2 cellular contexts compared by ENCODE assay signal in the genomic region with DNA sequence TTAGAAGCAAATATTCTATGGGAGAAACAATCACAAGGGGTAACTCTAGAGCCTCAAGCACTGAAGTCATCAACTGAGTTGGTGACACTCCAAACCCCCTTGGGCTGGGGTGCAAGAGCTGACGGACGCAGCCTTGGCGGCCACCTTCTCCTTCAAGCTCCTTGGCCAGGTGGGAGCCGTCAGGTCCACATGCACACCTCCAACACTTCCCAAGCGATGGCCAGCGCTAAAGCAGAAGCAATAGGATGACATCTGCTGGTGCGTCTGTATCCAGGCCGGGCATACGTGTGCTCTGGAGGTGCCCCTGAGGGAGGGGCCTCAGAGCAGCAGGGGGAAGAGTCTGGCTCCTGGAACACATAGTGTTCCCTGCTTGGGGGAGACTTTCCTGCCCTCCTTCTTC.
A peak's percentile ranks its signal among the peaks of the same experiment; 100 is the strongest.
TF ChIP-seq lines count a peak whose summit lies in the region.

No MANE protein-coding gene starts in this region.

TF ChIP-seq in WTC11, 78 proteins besides CTCF, POLR2A, EP300 and RAD21:
- no peak for TF ChIP-seq NR2C2 (CRISPR knock-in tag; IDR thresholded peaks at IDR 0.05)
- TF ChIP-seq TEAD1 (CRISPR knock-in tag; IDR thresholded peaks at IDR 0.05): no peak
- no peak for TF ChIP-seq ZNF219 (CRISPR knock-in tag; IDR thresholded peaks at IDR 0.05; ENCODE audit: borderline replicate concordance)
- no peak for TF ChIP-seq SMAD3 (CRISPR knock-in tag; IDR thresholded peaks at IDR 0.05; ENCODE audit: borderline replicate concordance)
- TF ChIP-seq, protein P1, sequence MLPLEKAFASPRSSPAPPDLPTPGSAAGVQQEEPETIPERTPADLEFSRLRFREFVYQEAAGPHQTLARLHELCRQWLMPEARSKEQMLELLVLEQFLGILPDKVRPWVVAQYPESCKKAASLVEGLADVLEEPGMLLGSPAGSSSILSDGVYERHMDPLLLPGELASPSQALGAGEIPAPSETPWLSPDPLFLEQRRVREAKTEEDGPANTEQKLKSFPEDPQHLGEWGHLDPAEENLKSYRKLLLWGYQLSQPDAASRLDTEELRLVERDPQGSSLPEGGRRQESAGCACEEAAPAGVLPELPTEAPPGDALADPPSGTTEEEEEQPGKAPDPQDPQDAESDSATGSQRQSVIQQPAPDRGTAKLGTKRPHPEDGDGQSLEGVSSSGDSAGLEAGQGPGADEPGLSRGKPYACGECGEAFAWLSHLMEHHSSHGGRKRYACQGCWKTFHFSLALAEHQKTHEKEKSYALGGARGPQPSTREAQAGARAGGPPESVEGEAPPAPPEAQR (CRISPR knock-in tag; IDR thresholded peaks at IDR 0.05): no peak
- no peak for TF ChIP-seq ETV6 (CRISPR knock-in tag; IDR thresholded peaks at IDR 0.05)
- TF ChIP-seq KAT7 (CRISPR knock-in tag; IDR thresholded peaks at IDR 0.05; ENCODE audit: borderline replicate concordance): no peak
- TF ChIP-seq ZNF281 (CRISPR knock-in tag; IDR thresholded peaks at IDR 0.05): no peak
- no peak for TF ChIP-seq HMGA2 (CRISPR knock-in tag; IDR thresholded peaks at IDR 0.05)
- TF ChIP-seq JUN (CRISPR knock-in tag; IDR thresholded peaks at IDR 0.05): no peak
- TF ChIP-seq SOX15 (CRISPR knock-in tag; IDR thresholded peaks at IDR 0.05): no peak
- TF ChIP-seq CDX4 (CRISPR knock-in tag; IDR thresholded peaks at IDR 0.05; ENCODE audit: borderline replicate concordance): no peak
- no peak for TF ChIP-seq FOXK1 (CRISPR knock-in tag; IDR thresholded peaks at IDR 0.05)

TF ChIP-seq in HepG2, 621 proteins besides CTCF, POLR2A, EP300 and RAD21:
- TF ChIP-seq HMGXB4 (CRISPR knock-in tag; IDR thresholded peaks at IDR 0.05; ENCODE audit: borderline replicate concordance in 1 of 2, low read depth in 1 of 2) (peak in 1 of 2 experiments; percentile 29; a peak in 1 of 4 replicates), STAG1 (CRISPR knock-in tag; IDR thresholded peaks at IDR 0.05) (peak; percentile 61), ZNF768 (CRISPR knock-in tag; IDR thresholded peaks at IDR 0.05) (0 out of 2 replicates have a peak, but pooled peaks have one; percentile 29), ETV5 (CRISPR knock-in tag; IDR thresholded peaks at IDR 0.05; ENCODE audit: borderline replicate concordance) (no peak), ZHX1 (CRISPR knock-in tag; IDR thresholded peaks at IDR 0.05; ENCODE audit: low read depth) (no peak), KAT8 (CRISPR knock-in tag; IDR thresholded peaks at IDR 0.05) (0 out of 2 replicates have a peak, but pooled peaks have one; percentile 6), ZNF687 (CRISPR knock-in tag; IDR thresholded peaks at IDR 0.05) (peak; percentile 37; the same call in 1 of the 2 replicates), ZNF142 (CRISPR knock-in tag; IDR thresholded peaks at IDR 0.05) (no peak), ZNF720 (CRISPR knock-in tag; IDR thresholded peaks at IDR 0.05) (no peak), KDM2A (CRISPR knock-in tag; IDR thresholded peaks at IDR 0.05; ENCODE audit: borderline replicate concordance, low read depth) (0 out of 2 replicates have a peak, but pooled peaks have one; percentile 26), SAP130 (CRISPR knock-in tag; IDR thresholded peaks at IDR 0.05; ENCODE audit: low read depth) (0 out of 2 replicates have a peak, but pooled peaks have one; percentile 2), ZNF616 (CRISPR knock-in tag; IDR thresholded peaks at IDR 0.05; ENCODE audit: low read depth) (no peak)
- TF ChIP-seq, protein P2, sequence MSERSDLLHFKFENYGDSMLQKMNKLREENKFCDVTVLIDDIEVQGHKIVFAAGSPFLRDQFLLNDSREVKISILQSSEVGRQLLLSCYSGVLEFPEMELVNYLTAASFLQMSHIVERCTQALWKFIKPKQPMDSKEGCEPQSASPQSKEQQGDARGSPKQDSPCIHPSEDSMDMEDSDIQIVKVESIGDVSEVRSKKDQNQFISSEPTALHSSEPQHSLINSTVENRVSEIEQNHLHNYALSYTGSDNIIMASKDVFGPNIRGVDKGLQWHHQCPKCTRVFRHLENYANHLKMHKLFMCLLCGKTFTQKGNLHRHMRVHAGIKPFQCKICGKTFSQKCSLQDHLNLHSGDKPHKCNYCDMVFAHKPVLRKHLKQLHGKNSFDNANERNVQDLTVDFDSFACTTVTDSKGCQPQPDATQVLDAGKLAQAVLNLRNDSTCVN (CRISPR knock-in tag; IDR thresholded peaks at IDR 0.05; ENCODE audit: borderline replicate concordance): 0 out of 2 replicates have a peak, but pooled peaks have one; percentile 33
- TF ChIP-seq, protein P3, sequence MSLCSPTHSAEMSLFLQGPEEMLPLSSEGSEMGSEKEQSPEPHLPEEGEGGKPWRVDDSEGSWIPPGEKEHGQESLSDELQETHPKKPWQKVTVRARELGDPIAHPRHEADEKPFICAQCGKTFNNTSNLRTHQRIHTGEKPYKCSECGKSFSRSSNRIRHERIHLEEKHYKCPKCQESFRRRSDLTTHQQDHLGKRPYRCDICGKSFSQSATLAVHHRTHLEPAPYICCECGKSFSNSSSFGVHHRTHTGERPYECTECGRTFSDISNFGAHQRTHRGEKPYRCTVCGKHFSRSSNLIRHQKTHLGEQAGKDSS (CRISPR knock-in tag; IDR thresholded peaks at IDR 0.05; ENCODE audit: borderline replicate concordance, low read depth): 0 out of 2 replicates have a peak, but pooled peaks have one; percentile 8
